In genomic region chr2:33230133-33230618, GRCh38 we compare ENCODE assay signal across 23 cellular contexts.
DNase-seq lines count a peak whose midpoint lies in the region; ATAC-seq and TF ChIP-seq lines count a peak whose summit lies in the region.
"Had no signal": no experiment of that assay in that cellular context is flagged by ENCODE, and none has a peak within 500 bp of the region (broad histone marks: within the 10 kb centered on the region; RNA-seq: fewer than 3 reads in every experiment).

No MANE protein-coding gene starts in this region.

- H3F3A ChIP-seq in PC-3 (ENCODE audit: low read length, unreplicated experiment): no peaks in the 10 kb centered on the region

- no peaks in the 10 kb centered on the region for H3K9me3 ChIP-seq in PC-3 (ENCODE audit: low read length)
- H3K9me3 ChIP-seq in skeletal muscle satellite cell (replicated peaks; ENCODE audit: low read length): no peaks in the 10 kb centered on the region
- H3K9me3 ChIP-seq in testis: no peaks in the 10 kb centered on the region
- H3K9me3 ChIP-seq: BE2C, ovary, right atrium auricular region, transverse colon had no signal

- H3K9ac ChIP-seq in PC-3 (ENCODE audit: low read length): peak overlapping the region; percentile 84
- peak overlapping the region; percentile 62 for H3K9ac ChIP-seq in skeletal muscle satellite cell (ENCODE audit: low read depth, low read length)

- H3K36me3 ChIP-seq in PC-3 (ENCODE audit: low read depth, low read length) (no peaks in the 10 kb centered on the region), skeletal muscle satellite cell (ENCODE audit: insufficient read depth, low read length) (peaks cover 19% of the 10 kb centered on the region), testis (ENCODE audit: low read depth, missing control alignments) (no peaks in the 10 kb centered on the region)
- H3K36me3 ChIP-seq: BE2C, ovary, transverse colon had no signal

- H3K4me1 ChIP-seq in PC-3 (ENCODE audit: insufficient read depth, low read length) (peaks cover 38% of the 10 kb centered on the region), skeletal muscle satellite cell (ENCODE audit: control insufficient read depth, insufficient read depth, low read length) (peaks cover 49% of the 10 kb centered on the region), testis (no peaks in the 10 kb centered on the region)
- H3K4me1 ChIP-seq: BE2C, right atrium auricular region, transverse colon had no signal

- H3K9me2 ChIP-seq in PC-3 (replicated peaks; ENCODE audit: low read length): no peaks in the 10 kb centered on the region

- H2AFZ ChIP-seq in PC-3 (ENCODE audit: low read length): no peak overlapping the region; the same call in 1 of the 2 replicates

- H3K4me3 ChIP-seq in PC-3 (ENCODE audit: low read length): peak overlapping the region; percentile 39
- H3K4me3 ChIP-seq in skeletal muscle satellite cell (ENCODE audit: low read length): no peak overlapping the region
- H3K4me3 ChIP-seq in testis: no peak overlapping the region
- no peak overlapping the region for H3K4me3 ChIP-seq in lower leg skin (ENCODE audit: low read depth, poor library complexity, severe bottlenecking)
- H3K4me3 ChIP-seq: ovary, right atrium auricular region, transverse colon had no signal

- no peak for ATAC-seq in PC-3
- ATAC-seq: naive thymus-derived CD8-positive, alpha-beta T cell had no signal

- TF ChIP-seq CTCF in PC-3 (conservative IDR thresholded peaks at IDR 0.05; ENCODE audit: low read depth, low read length): no peak
- no peak for TF ChIP-seq CTCF in testis (IDR thresholded peaks at IDR 0.05)
- no peak for TF ChIP-seq CTCF in lower leg skin (IDR thresholded peaks at IDR 0.05)

- no TSS peak for BruUV-seq in PC-3 (replicated peaks; lab: Mats Ljungman, UMichigan)

- no peaks in the 10 kb centered on the region for H4K20me1 ChIP-seq in PC-3 (ENCODE audit: low read length)

- H3K4me2 ChIP-seq in PC-3 (ENCODE audit: low read length) (peak overlapping the region; percentile 68), skeletal muscle satellite cell (ENCODE audit: low read length) (no peak overlapping the region)

- POLR2A ChIA-PET in PC-3 (lab: Charles Lee; ENCODE audit: unreplicated experiment): interaction anchor here (0.6 kb wide), 2 partner anchors 98 to 481 kb away, joined by 8 to 10 read pairs; no protein-coding TSS in a partner anchor

- H3K27me3 ChIP-seq in PC-3 (ENCODE audit: low read length) (no peaks in the 10 kb centered on the region), skeletal muscle satellite cell (ENCODE audit: control insufficient read depth, insufficient read depth, low read length) (no peaks in the 10 kb centered on the region), testis (no peaks in the 10 kb centered on the region)
- H3K27me3 ChIP-seq: ovary, right atrium auricular region, transverse colon had no signal

- intact Hi-C loops in PC-3 (cut with micrococcal nuclease) (loop anchor here (1.0 kb wide), 2 partner anchors 40 to 96 kb away; no protein-coding TSS in a partner anchor), testis (cut with DNase I; ENCODE audit: low total_unique reads) (no loop called here), lower leg skin (cut with DNase I; ENCODE audit: low total_unique reads) (no loop called here)

- CTCF ChIA-PET in PC-3 (lab: Charles Lee): interaction anchor here (0.6 to 1.2 kb wide), 2 partner anchors 45 to 197 kb away, joined by 3 to 6 read pairs; no protein-coding TSS in a partner anchor

- no peaks in the 10 kb centered on the region for H3K79me2 ChIP-seq in PC-3 (ENCODE audit: low read length)

- peak; percentile 12 for DNase-seq in NCI-H1694 treated with DMSO at 0.1 percent for 48 hours (lab: John Stamatoyannopoulos, UW)
- DNase-seq in NCI-H1694 (lab: John Stamatoyannopoulos, UW): no peak
- peak; percentile 18 for DNase-seq in NCI-H187 treated with DMSO at 0.1 percent for 48 hours (lab: John Stamatoyannopoulos, UW)
- no peak for DNase-seq in PC-3
- no peak for DNase-seq in testis
- no peak for DNase-seq in lower leg skin (ENCODE audit: low spot score in 2 of 2)
- no peak for DNase-seq in Kasumi-1 (lab: John Stamatoyannopoulos, UW)
- DNase-seq: 8988T; activated CD4-positive, alpha-beta memory T cell treated with anti-CD3 and anti-CD28 coated beads, Interleukin-2, amount 10 ng/mL, durations not matched to agents 7 days and 5 days; activated T-cell treated with anti-CD3 and anti-CD28 coated beads for 4 hours; BE2C; head of caudate nucleus; mesendoderm; naive thymus-derived CD8-positive, alpha-beta T cell; NCI-H1092 treated with DMSO at 0.1 percent for 48 hours; NCI-H510A treated with DMSO at 0.1 percent for 48 hours; ovary; stimulated activated CD4-positive, alpha-beta T cell treated with anti-CD3 and anti-CD28 coated beads, Interleukin-12 subunit alpha, Interleukin-12 subunit beta, amount 100 ng/mL, for 4 hours; stimulated activated CD4-positive, alpha-beta T cell treated with anti-CD3 and anti-CD28 coated beads, Interleukin-4, amount 100 ng/mL, for 4 hours; T-helper 9 cell; transverse colon had no signal

- H3K27ac ChIP-seq in PC-3 (ENCODE audit: low read length) (peak overlapping the region; percentile 93), testis (no peak overlapping the region)
- H3K27ac ChIP-seq: ovary, right atrium auricular region, transverse colon had no signal

- TF ChIP-seq POLR2A in testis (IDR thresholded peaks at IDR 0.05) (no peak), lower leg skin (IDR thresholded peaks at IDR 0.05) (no peak)

Comparison
In these comparisons a context has a peak if more than half of its experiments do, and no peak if none do; other contexts are left out.
1. DNase-seq: peak in NCI-H1694 treated with DMSO at 0.1 percent for 48 hours (single experiment) and NCI-H187 treated with DMSO at 0.1 percent for 48 hours (single experiment); none in NCI-H1694 (single experiment), PC-3 (single experiment), testis (single experiment), lower leg skin (0 of 2) and Kasumi-1 (0 of 2).